In the genomic region with DNA sequence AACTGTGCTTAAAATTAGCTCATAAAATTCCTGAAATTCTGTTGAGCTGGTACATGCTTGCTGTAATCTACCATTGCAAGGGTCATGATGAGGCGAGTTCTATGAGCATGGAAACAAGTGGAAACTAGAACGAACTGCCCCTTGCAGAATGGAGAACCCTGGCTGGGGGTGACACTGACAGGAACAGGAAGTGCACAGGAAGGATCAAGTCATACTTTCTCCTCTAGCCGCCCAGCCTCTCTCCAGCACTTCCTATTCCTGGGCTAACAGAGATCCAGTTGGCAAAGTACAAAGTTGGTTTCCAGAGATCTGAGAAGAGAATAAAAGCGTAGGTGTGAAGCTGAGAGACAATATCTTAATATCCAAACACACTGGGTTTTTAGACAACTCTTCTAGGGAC, we compare ENCODE assay signal across 26 cellular contexts.
"Had no signal": no experiment of that assay in that cellular context is flagged by ENCODE, and none has a peak within 500 bp of the region (broad histone marks: within the 10 kb centered on the region; RNA-seq: fewer than 3 reads in every experiment).

No MANE protein-coding gene starts in this region.

- H3K4me3 Mint-ChIP-seq: activated naive CD8-positive, alpha-beta T cell; activated T-cell treated with anti-CD3 and anti-CD28 coated beads, Interleukin-2, amount 50 U/mL, for 72 hours; memory B cell; naive thymus-derived CD4-positive, alpha-beta T cell; stimulated activated effector memory CD8-positive, alpha-beta T cell treated with anti-CD3 and anti-CD28 coated beads, Interleukin-12 subunit alpha, Interleukin-12 subunit beta, amount 100 ng/mL, for 72 hours; stimulated activated naive CD8-positive, alpha-beta T cell treated with anti-CD3 and anti-CD28 coated beads, Interleukin-15, amount 100 ng/mL, for 72 hours; T-helper 2 cell treated with Interferon-gamma antibody and Interleukin-4, amounts not matched to agents 5 μg/mL and 100 μg/mL, for 36 hours; type B pancreatic cell had no signal

- H3K4me1 Mint-ChIP-seq: memory B cell; naive thymus-derived CD4-positive, alpha-beta T cell; stimulated activated effector memory CD8-positive, alpha-beta T cell treated with anti-CD3 and anti-CD28 coated beads, Interleukin-12 subunit alpha, Interleukin-12 subunit beta, amount 100 ng/mL, for 72 hours; stimulated activated naive CD8-positive, alpha-beta T cell treated with anti-CD3 and anti-CD28 coated beads, Interleukin-15, amount 100 ng/mL, for 72 hours had no signal

- DNase-seq: activated CD4-positive, alpha-beta T cell treated with anti-CD3 and anti-CD28 coated beads for 4 hours; activated CD4-positive, alpha-beta T cell treated with anti-CD3 and anti-CD28 coated beads, Interleukin-2, amount 50 U/mL, for 4 hours; activated naive CD4-positive, alpha-beta T cell treated with Interleukin-2 at 50 U/mL for 16 hours; activated T-cell treated with anti-CD3 and anti-CD28 coated beads for 4 hours; activated T-cell treated with anti-CD3 and anti-CD28 coated beads, Interleukin-2, amount 50 U/mL, for 72 hours; anterior cingulate cortex; colonic mucosa; esophagus squamous epithelium; foreskin melanocyte; heart right ventricle; midbrain; naive thymus-derived CD4-positive, alpha-beta T cell; ovary; sigmoid colon; small intestine; stimulated activated CD4-positive, alpha-beta T cell treated with anti-CD3 and anti-CD28 coated beads, Interleukin-4, amount 100 ng/mL, for 24 hours; stimulated activated naive CD8-positive, alpha-beta T cell treated with anti-CD3 and anti-CD28 coated beads, Interleukin-15, amount 100 ng/mL, for 72 hours; substantia nigra had no signal

- H3K4me1 ChIP-seq: colonic mucosa, esophagus squamous epithelium, heart right ventricle, vagina had no signal

- H3K27me3 Mint-ChIP-seq: type B pancreatic cell had no signal

- H3K27me3 ChIP-seq: colonic mucosa, esophagus squamous epithelium, ovary, sigmoid colon, vagina had no signal

- H3K36me3 Mint-ChIP-seq: activated naive CD8-positive, alpha-beta T cell; memory B cell; naive thymus-derived CD4-positive, alpha-beta T cell; stimulated activated effector memory CD8-positive, alpha-beta T cell treated with anti-CD3 and anti-CD28 coated beads, Interleukin-12 subunit alpha, Interleukin-12 subunit beta, amount 100 ng/mL, for 72 hours; type B pancreatic cell had no signal

- H3K9me3 Mint-ChIP-seq: activated T-cell treated with anti-CD3 and anti-CD28 coated beads, Interleukin-2, amount 50 U/mL, for 72 hours; memory B cell; stimulated activated effector memory CD8-positive, alpha-beta T cell treated with anti-CD3 and anti-CD28 coated beads, Interleukin-12 subunit alpha, Interleukin-12 subunit beta, amount 100 ng/mL, for 72 hours; stimulated activated naive CD8-positive, alpha-beta T cell treated with anti-CD3 and anti-CD28 coated beads, Interleukin-15, amount 100 ng/mL, for 72 hours; T-helper 2 cell treated with Interferon-gamma antibody and Interleukin-4, amounts not matched to agents 5 μg/mL and 100 μg/mL, for 36 hours; type B pancreatic cell had no signal

- H3K36me3 ChIP-seq: colonic mucosa, esophagus squamous epithelium, heart right ventricle, ovary, sigmoid colon, vagina had no signal

- H3K27ac Mint-ChIP-seq: activated naive CD8-positive, alpha-beta T cell; activated T-cell treated with anti-CD3 and anti-CD28 coated beads, Interleukin-2, amount 50 U/mL, for 72 hours; memory B cell; naive thymus-derived CD4-positive, alpha-beta T cell; progenitor cell of endocrine pancreas; stimulated activated effector memory CD8-positive, alpha-beta T cell treated with anti-CD3 and anti-CD28 coated beads, Interleukin-12 subunit alpha, Interleukin-12 subunit beta, amount 100 ng/mL, for 72 hours; stimulated activated naive CD8-positive, alpha-beta T cell treated with anti-CD3 and anti-CD28 coated beads, Interleukin-15, amount 100 ng/mL, for 72 hours; T-helper 2 cell treated with Interferon-gamma antibody and Interleukin-4, amounts not matched to agents 5 μg/mL and 100 μg/mL, for 36 hours; type B pancreatic cell had no signal

- H3K9me3 ChIP-seq: colonic mucosa, esophagus squamous epithelium, heart right ventricle, ovary, sigmoid colon, vagina had no signal

- H3K4me3 ChIP-seq: colonic mucosa, esophagus squamous epithelium, heart right ventricle, ovary, sigmoid colon, vagina had no signal

- H3K27ac ChIP-seq: colonic mucosa, esophagus squamous epithelium, heart right ventricle, ovary, sigmoid colon, vagina, VCaP had no signal
